1 cellular context compared by ENCODE assay signal in the genomic region with DNA sequence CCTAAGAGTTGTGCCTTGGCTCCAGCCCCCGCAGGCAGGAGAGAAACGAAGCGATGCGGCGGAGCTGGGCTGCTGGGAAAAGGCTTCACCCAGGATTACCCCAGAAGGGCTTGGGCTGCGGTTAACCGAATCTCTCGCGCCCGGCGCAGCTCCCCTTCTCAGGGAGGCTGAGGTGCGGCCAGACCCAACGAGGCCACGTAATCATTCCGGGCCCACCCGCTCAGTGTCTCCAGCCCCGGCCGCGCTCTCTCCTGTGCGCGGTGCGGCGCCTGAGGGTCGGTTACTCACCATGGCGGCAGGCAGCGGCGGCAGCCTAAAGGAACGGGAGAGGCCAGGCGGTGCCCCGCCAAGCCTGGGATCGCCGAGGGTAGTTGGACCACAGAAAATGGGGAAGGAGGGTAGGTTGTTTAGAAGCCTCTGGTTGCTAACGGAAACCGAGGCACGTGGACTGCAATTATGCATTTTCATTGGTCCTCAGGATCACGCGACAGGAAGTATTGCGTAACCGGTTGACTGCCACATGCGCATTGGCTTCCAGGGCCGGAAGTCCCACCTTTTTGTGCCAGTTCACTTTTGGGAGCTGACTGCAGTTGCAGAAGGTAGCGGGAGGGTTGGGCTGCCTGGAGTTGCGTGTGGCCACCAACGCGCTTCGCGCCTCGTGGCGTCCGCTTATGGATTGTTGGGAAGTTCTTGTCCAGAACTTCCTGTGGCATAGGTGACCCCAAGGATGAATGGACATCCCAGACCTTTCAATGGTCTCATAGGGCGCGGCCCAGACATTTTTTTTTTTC.
TF ChIP-seq lines count a peak whose summit lies in the region.

A gene with protein sequence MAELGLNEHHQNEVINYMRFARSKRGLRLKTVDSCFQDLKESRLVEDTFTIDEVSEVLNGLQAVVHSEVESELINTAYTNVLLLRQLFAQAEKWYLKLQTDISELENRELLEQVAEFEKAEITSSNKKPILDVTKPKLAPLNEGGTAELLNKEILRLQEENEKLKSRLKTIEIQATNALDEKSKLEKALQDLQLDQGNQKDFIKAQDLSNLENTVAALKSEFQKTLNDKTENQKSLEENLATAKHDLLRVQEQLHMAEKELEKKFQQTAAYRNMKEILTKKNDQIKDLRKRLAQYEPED (minus strand): TSS at position 419 of the 791 bp plus-strand sequence. CDS start 128 bp downstream, at position 291.

TF ChIP-seq in HepG2, 621 proteins besides CTCF, POLR2A, EP300 and RAD21 (continued from another document and continues in another):
- TF ChIP-seq PRDM4 (CRISPR knock-in tag; IDR thresholded peaks at IDR 0.05; ENCODE audit: borderline replicate concordance) (no peak), ZNF589 (CRISPR knock-in tag; conservative IDR thresholded peaks at IDR 0.05) (no peak), RCOR2 (CRISPR knock-in tag; IDR thresholded peaks at IDR 0.05) (no peak), ZMAT3 (CRISPR knock-in tag; conservative IDR thresholded peaks at IDR 0.05) (no peak; the same call in 1 of the 2 replicates), GLI4 (CRISPR knock-in tag; IDR thresholded peaks at IDR 0.05; ENCODE audit: borderline replicate concordance) (no peak), PAF1 (CRISPR knock-in tag; IDR thresholded peaks at IDR 0.05) (no peak), ZNF33A (CRISPR knock-in tag; IDR thresholded peaks at IDR 0.05; ENCODE audit: borderline replicate concordance) (no peak), SIN3A (IDR thresholded peaks at IDR 0.05; ENCODE audit: borderline replicate concordance, low read depth, low read length) (peak; percentile 96), ETV6 (CRISPR knock-in tag; conservative IDR thresholded peaks at IDR 0.05) (no peak), FOXK2 (IDR thresholded peaks at IDR 0.05) (peak; percentile 25; the same call in 1 of the 2 replicates), TEAD2 (CRISPR knock-in tag; IDR thresholded peaks at IDR 0.05) (no peak), BHLHE40 (IDR thresholded peaks at IDR 0.05; ENCODE audit: low read length) (peak; percentile 94), KDM2A (CRISPR knock-in tag; IDR thresholded peaks at IDR 0.05; ENCODE audit: borderline replicate concordance, low read depth) (peak; percentile 53; the same call in 1 of the 2 replicates), PHF20 (CRISPR knock-in tag; IDR thresholded peaks at IDR 0.05) (peak; percentile 84), SATB2 (CRISPR knock-in tag; IDR thresholded peaks at IDR 0.05) (no peak), NFKBIZ (CRISPR knock-in tag; IDR thresholded peaks at IDR 0.05) (no peak), ZBTB25 (CRISPR knock-in tag; IDR thresholded peaks at IDR 0.05) (no peak), PAWR (CRISPR knock-in tag; IDR thresholded peaks at IDR 0.05; ENCODE audit: borderline replicate concordance) (no peak), HNRNPLL (IDR thresholded peaks at IDR 0.05; ENCODE audit: low read depth, low read length, poor library complexity, severe bottlenecking) (peak; percentile 57), ZFP90 (CRISPR knock-in tag; IDR thresholded peaks at IDR 0.05; ENCODE audit: borderline replicate concordance) (peak; percentile 73; the same call in 1 of the 2 replicates), NFAT5 (CRISPR knock-in tag; IDR thresholded peaks at IDR 0.05) (peak; percentile 70; the same call in 1 of the 2 replicates), ZKSCAN8 (CRISPR knock-in tag; IDR thresholded peaks at IDR 0.05; ENCODE audit: borderline replicate concordance) (no peak), POGK (CRISPR knock-in tag; conservative IDR thresholded peaks at IDR 0.05) (peak; percentile 47; the same call in 1 of the 2 replicates), ZNF572 (CRISPR knock-in tag; IDR thresholded peaks at IDR 0.05) (no peak), ZSCAN25 (CRISPR knock-in tag; IDR thresholded peaks at IDR 0.05) (0 out of 2 replicates have a peak, but pooled peaks have one; percentile 48), CHCHD3 (CRISPR knock-in tag; IDR thresholded peaks at IDR 0.05) (no peak), BCL6 (CRISPR knock-in tag; IDR thresholded peaks at IDR 0.05) (no peak), PLSCR1 (CRISPR knock-in tag; IDR thresholded peaks at IDR 0.05; ENCODE audit: borderline replicate concordance) (no peak), KAT8 (CRISPR knock-in tag; IDR thresholded peaks at IDR 0.05) (peak; percentile 88), WIZ (CRISPR knock-in tag; IDR thresholded peaks at IDR 0.05) (0 out of 2 replicates have a peak, but pooled peaks have one; percentile 64), RFXAP (CRISPR knock-in tag; IDR thresholded peaks at IDR 0.05; ENCODE audit: borderline replicate concordance) (peak; percentile 61; the same call in 1 of the 2 replicates), SPEN (CRISPR knock-in tag; IDR thresholded peaks at IDR 0.05; ENCODE audit: low read depth) (peak; percentile 72; the same call in 1 of the 2 replicates), RORA (CRISPR knock-in tag; IDR thresholded peaks at IDR 0.05) (no peak), MXD4 (CRISPR knock-in tag; IDR thresholded peaks at IDR 0.05) (peak; percentile 61; the same call in 1 of the 2 replicates), TEF (CRISPR knock-in tag; IDR thresholded peaks at IDR 0.05) (no peak), SNAPC5 (CRISPR knock-in tag; IDR thresholded peaks at IDR 0.05; ENCODE audit: borderline replicate concordance) (0 out of 2 replicates have a peak, but pooled peaks have one; percentile 45), HES4 (CRISPR knock-in tag; IDR thresholded peaks at IDR 0.05; ENCODE audit: borderline replicate concordance) (no peak)
- TF ChIP-seq, protein P1, sequence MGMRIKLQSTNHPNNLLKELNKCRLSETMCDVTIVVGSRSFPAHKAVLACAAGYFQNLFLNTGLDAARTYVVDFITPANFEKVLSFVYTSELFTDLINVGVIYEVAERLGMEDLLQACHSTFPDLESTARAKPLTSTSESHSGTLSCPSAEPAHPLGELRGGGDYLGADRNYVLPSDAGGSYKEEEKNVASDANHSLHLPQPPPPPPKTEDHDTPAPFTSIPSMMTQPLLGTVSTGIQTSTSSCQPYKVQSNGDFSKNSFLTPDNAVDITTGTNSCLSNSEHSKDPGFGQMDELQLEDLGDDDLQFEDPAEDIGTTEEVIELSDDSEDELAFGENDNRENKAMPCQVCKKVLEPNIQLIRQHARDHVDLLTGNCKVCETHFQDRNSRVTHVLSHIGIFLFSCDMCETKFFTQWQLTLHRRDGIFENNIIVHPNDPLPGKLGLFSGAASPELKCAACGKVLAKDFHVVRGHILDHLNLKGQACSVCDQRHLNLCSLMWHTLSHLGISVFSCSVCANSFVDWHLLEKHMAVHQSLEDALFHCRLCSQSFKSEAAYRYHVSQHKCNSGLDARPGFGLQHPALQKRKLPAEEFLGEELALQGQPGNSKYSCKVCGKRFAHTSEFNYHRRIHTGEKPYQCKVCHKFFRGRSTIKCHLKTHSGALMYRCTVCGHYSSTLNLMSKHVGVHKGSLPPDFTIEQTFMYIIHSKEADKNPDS (CRISPR knock-in tag; IDR thresholded peaks at IDR 0.05): no peak
- TF ChIP-seq, protein P2, sequence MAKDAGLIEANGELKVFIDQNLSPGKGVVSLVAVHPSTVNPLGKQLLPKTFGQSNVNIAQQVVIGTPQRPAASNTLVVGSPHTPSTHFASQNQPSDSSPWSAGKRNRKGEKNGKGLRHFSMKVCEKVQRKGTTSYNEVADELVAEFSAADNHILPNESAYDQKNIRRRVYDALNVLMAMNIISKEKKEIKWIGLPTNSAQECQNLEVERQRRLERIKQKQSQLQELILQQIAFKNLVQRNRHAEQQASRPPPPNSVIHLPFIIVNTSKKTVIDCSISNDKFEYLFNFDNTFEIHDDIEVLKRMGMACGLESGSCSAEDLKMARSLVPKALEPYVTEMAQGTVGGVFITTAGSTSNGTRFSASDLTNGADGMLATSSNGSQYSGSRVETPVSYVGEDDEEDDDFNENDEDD (CRISPR knock-in tag; IDR thresholded peaks at IDR 0.05; ENCODE audit: borderline replicate concordance): peak; percentile 81; the same call in 1 of the 2 replicates
- TF ChIP-seq, protein P3, sequence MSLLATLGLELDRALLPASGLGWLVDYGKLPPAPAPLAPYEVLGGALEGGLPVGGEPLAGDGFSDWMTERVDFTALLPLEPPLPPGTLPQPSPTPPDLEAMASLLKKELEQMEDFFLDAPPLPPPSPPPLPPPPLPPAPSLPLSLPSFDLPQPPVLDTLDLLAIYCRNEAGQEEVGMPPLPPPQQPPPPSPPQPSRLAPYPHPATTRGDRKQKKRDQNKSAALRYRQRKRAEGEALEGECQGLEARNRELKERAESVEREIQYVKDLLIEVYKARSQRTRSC (CRISPR knock-in tag; IDR thresholded peaks at IDR 0.05; ENCODE audit: low read depth): 0 out of 2 replicates have a peak, but pooled peaks have one; percentile 41
